20 cellular contexts compared by ENCODE assay signal in genomic region chr12:57154076-57154475, GRCh38. TPM values are rescaled to one million over a fixed set of nuclear protein-coding genes. Genes with fewer than 3 reads are reported as not detected.
DNase-seq lines count a peak whose midpoint lies in the region; ATAC-seq and TF ChIP-seq lines count a peak whose summit lies in the region.
"Had no signal": no experiment of that assay in that cellular context is flagged by ENCODE, and none has a peak within 500 bp of the region (broad histone marks: within the 10 kb centered on the region; RNA-seq: fewer than 3 reads in every experiment).

No MANE protein-coding gene starts in this region.

- DNase-seq in left ventricle myocardium inferior = no peak
- no peak for DNase-seq in left cardiac atrium
- DNase-seq in adipocyte (ENCODE audit: low read depth) = no peak
- DNase-seq in osteocyte (ENCODE audit: extremely low spot score, unreplicated experiment) = no peak
- no peak for DNase-seq in vagina (ENCODE audit: extremely low spot score in 2 of 2)
- no peak for DNase-seq in NCI-H345 (lab: John Stamatoyannopoulos, UW)
- no peak for DNase-seq in hippocampal formation (lab: John Stamatoyannopoulos, UW)
- no peak for DNase-seq in GM03348 (ENCODE audit: low spot score)
- DNase-seq: DND-41, HCEC 1CT, KBM-7, NCI-H1417, NCI-H187 treated with DMSO at 0.1 percent for 48 hours, NCI-H2171, NCI-H748 treated with DMSO at 0.1 percent for 48 hours, PC-3 had no signal

- H3K36me3 ChIP-seq in left ventricle myocardium inferior (peaks cover 62% of the 10 kb centered on the region), adipocyte (ENCODE audit: control insufficient read depth, insufficient read depth, low read length, severe bottlenecking) (peaks cover 75% of the 10 kb centered on the region), vagina (peaks cover 3 to 48% of the 10 kb centered on the region in 2 donors)

- H3K9me3 ChIP-seq in left ventricle myocardium inferior (replicated peaks) (no peaks in the 10 kb centered on the region), adipocyte (ENCODE audit: control insufficient read depth, low read length) (no peaks in the 10 kb centered on the region), vagina (no peaks in the 10 kb centered on the region)
- H3K9me3 ChIP-seq: BLaER1 had no signal

- H3K27me3 Mint-ChIP-seq in osteocyte (ENCODE audit: unreplicated experiment) = no peaks in the 10 kb centered on the region

- peak overlapping the region; percentile 90 for H3K27ac Mint-ChIP-seq in osteocyte (ENCODE audit: unreplicated experiment)

- no peaks in the 10 kb centered on the region for H3K9me3 Mint-ChIP-seq in osteocyte (ENCODE audit: unreplicated experiment)

- peaks cover 68% of the 10 kb centered on the region for H3K4me1 Mint-ChIP-seq in osteocyte (ENCODE audit: unreplicated experiment)

- ATAC-seq in left cardiac atrium = no peak
- ATAC-seq: PC-3 had no signal

- intact Hi-C loops in left ventricle myocardium inferior (cut with micrococcal nuclease) = no loop called here
- intact Hi-C loops in left cardiac atrium (cut with DNase I) = no loop called here
- intact Hi-C loops in vagina (cut with DNase I) = no loop called here

- peak overlapping the region; percentile 91 for H3K9ac ChIP-seq in adipocyte (ENCODE audit: low read length)
- H3K9ac ChIP-seq: BLaER1 had no signal

- H3K36me3 Mint-ChIP-seq in osteocyte (ENCODE audit: unreplicated experiment) = peaks cover 59% of the 10 kb centered on the region

- H3K27me3 ChIP-seq in left ventricle myocardium inferior (ENCODE audit: low read depth) (no peaks in the 10 kb centered on the region), adipocyte (replicated peaks; ENCODE audit: control insufficient read depth, insufficient read depth, low read length) (no peaks in the 10 kb centered on the region), vagina (no peaks in the 10 kb centered on the region)
- H3K27me3 ChIP-seq: BLaER1 had no signal

- peak overlapping the region; percentile 94 for H3K27ac ChIP-seq in left ventricle myocardium inferior (replicated peaks)
- peak overlapping the region; percentile 92 for H3K27ac ChIP-seq in vagina
- H3K27ac ChIP-seq: BLaER1 had no signal

- TF ChIP-seq CTCF in left ventricle myocardium inferior (IDR thresholded peaks at IDR 0.05; ENCODE audit: borderline replicate concordance) (no peak), osteocyte (IDR thresholded peaks at IDR 0.05) (no peak), vagina (IDR thresholded peaks at IDR 0.05) (no peak)

- peaks cover 69% of the 10 kb centered on the region for H3K4me1 ChIP-seq in left ventricle myocardium inferior
- peaks cover 97% of the 10 kb centered on the region for H3K4me1 ChIP-seq in adipocyte (ENCODE audit: control insufficient read depth, insufficient read depth, low read length)
- peaks cover 73% of the 10 kb centered on the region for H3K4me1 ChIP-seq in vagina

- TF ChIP-seq POLR2A in vagina (IDR thresholded peaks at IDR 0.05) = no peak

- H3K4me3 ChIP-seq in left ventricle myocardium inferior (no peak overlapping the region), adipocyte (ENCODE audit: low read length) (no peak overlapping the region), vagina (no peak overlapping the region)
- H3K4me3 ChIP-seq: BLaER1, GM12878 had no signal

- no peak overlapping the region for H3K4me3 Mint-ChIP-seq in osteocyte (ENCODE audit: unreplicated experiment)

RNA-seq across cellular contexts. Expression of gene LRP1-AS, which starts 6.7 kb away (rescaled TPM):
- not detected for total RNA-seq in left ventricle myocardium inferior
- total RNA-seq in left cardiac atrium = not detected
- not detected in 2 replicates for total RNA-seq in osteocyte
- not detected for total RNA-seq in vagina
- total RNA-seq: A172, GM12878, NCI-H460, PC-3 had no signal

RNA-seq across cellular contexts. Expression of gene LRP1, which starts 25.8 kb away (rescaled TPM):
- total RNA-seq in left ventricle myocardium inferior (61.0 TPM), left cardiac atrium (100 to 1,000 TPM; 188 to 222 TPM), osteocyte (591 and 603 TPM in 2 replicates), vagina (477 TPM)

RNA-seq across cellular contexts. Expression of gene STAT6, which starts 42.9 kb away (rescaled TPM):
- 46.2 TPM for total RNA-seq in left ventricle myocardium inferior
- total RNA-seq in left cardiac atrium = 10 to 100 TPM; 77.7 to 78.1 TPM
- 154 and 161 TPM in 2 replicates for total RNA-seq in osteocyte
- total RNA-seq in vagina = 146 TPM
